In genomic region chr18:513826-514530, GRCh38 we compare ENCODE assay signal across 18 cellular contexts.
"Had no signal": no experiment of that assay in that cellular context is flagged by ENCODE, and none has a peak within 500 bp of the region (broad histone marks: within the 10 kb centered on the region; RNA-seq: fewer than 3 reads in every experiment).

No MANE protein-coding gene starts in this region.

- H3K9me3 Mint-ChIP-seq: stimulated activated effector memory CD8-positive, alpha-beta T cell treated with anti-CD3 and anti-CD28 coated beads, Interleukin-12 subunit alpha, Interleukin-12 subunit beta, amount 100 ng/mL, for 72 hours had no signal

- H3K27me3 ChIP-seq: esophagus squamous epithelium, gastroesophageal sphincter, ovary, right lobe of liver, suprapubic skin, tibial artery, upper lobe of left lung, vagina had no signal

- H3K4me1 ChIP-seq: right lobe of liver, suprapubic skin had no signal

- H3K4me3 ChIP-seq: esophagus squamous epithelium, gastroesophageal sphincter, ovary, right lobe of liver, suprapubic skin, tibial artery, upper lobe of left lung, vagina had no signal

- H3K27ac Mint-ChIP-seq: immature natural killer cell; stimulated activated effector memory CD8-positive, alpha-beta T cell treated with anti-CD3 and anti-CD28 coated beads, Interleukin-12 subunit alpha, Interleukin-12 subunit beta, amount 100 ng/mL, for 72 hours had no signal

- DNase-seq: cortex of kidney; effector memory CD4-positive, alpha-beta T cell; esophagus squamous epithelium; foreskin fibroblast; immature natural killer cell; right lobe of liver; stimulated activated CD4-positive, alpha-beta T cell treated with anti-CD3 and anti-CD28 coated beads, Interleukin-4, amount 100 ng/mL, for 1 hour; stimulated activated CD8-positive, alpha-beta memory T cell treated with anti-CD3 and anti-CD28 coated beads, Interleukin-4, amount 100 ng/mL, for 48 hours; stimulated activated naive CD8-positive, alpha-beta T cell treated with anti-CD3 and anti-CD28 coated beads, Interleukin-15, Interleukin-2, amounts not matched to agents 100 U/mL and 50 U/mL, for 24 hours had no signal

- H3K36me3 ChIP-seq: esophagus squamous epithelium, gastroesophageal sphincter, neutrophil, ovary, right lobe of liver, suprapubic skin, tibial artery, upper lobe of left lung, vagina had no signal

- ATAC-seq: gastroesophageal sphincter; naive thymus-derived CD4-positive, alpha-beta T cell; stimulated activated effector memory CD8-positive, alpha-beta T cell treated with anti-CD3 and anti-CD28 coated beads, Interleukin-12 subunit alpha, Interleukin-12 subunit beta, amount 100 ng/mL, for 72 hours; stimulated activated naive CD8-positive, alpha-beta T cell treated with anti-CD3 and anti-CD28 coated beads, Interleukin-15, Interleukin-2, amounts not matched to agents 100 U/mL and 50 U/mL, for 24 hours had no signal

- H3K4me3 Mint-ChIP-seq: immature natural killer cell; naive thymus-derived CD4-positive, alpha-beta T cell; stimulated activated effector memory CD8-positive, alpha-beta T cell treated with anti-CD3 and anti-CD28 coated beads, Interleukin-12 subunit alpha, Interleukin-12 subunit beta, amount 100 ng/mL, for 72 hours had no signal

- H3K9me3 ChIP-seq: esophagus squamous epithelium, gastroesophageal sphincter, neutrophil, ovary, right lobe of liver, suprapubic skin, tibial artery, upper lobe of left lung, vagina had no signal

- H3K27ac ChIP-seq: esophagus squamous epithelium, gastroesophageal sphincter, neutrophil, ovary, right lobe of liver, suprapubic skin, tibial artery, upper lobe of left lung, vagina had no signal

- H3K36me3 Mint-ChIP-seq: immature natural killer cell; stimulated activated effector memory CD8-positive, alpha-beta T cell treated with anti-CD3 and anti-CD28 coated beads, Interleukin-12 subunit alpha, Interleukin-12 subunit beta, amount 100 ng/mL, for 72 hours had no signal
